Comparison of ENCODE assay signal across 30 cellular contexts in genomic region chr5:168727547-168728120, GRCh38.
"Had no signal": no experiment of that assay in that cellular context is flagged by ENCODE, and none has a peak within 500 bp of the region (broad histone marks: within the 10 kb centered on the region; RNA-seq: fewer than 3 reads in every experiment).

No MANE protein-coding gene starts in this region.

- H3K27me3 ChIP-seq: gastroesophageal sphincter, heart left ventricle, neutrophil, tibial nerve, upper lobe of left lung had no signal

- H3K27ac Mint-ChIP-seq: endodermal cell; memory B cell; mesothelial cell of epicardium; naive B cell; natural killer cell treated with Interleukin-12 subunit alpha and Interleukin-12 subunit beta and Interleukin-15 and Interleukin-18, amount 100 ng/mL, for 72 hours; stimulated activated memory B cell treated with anti-CD40 and anti-IgM and Interleukin-4, amounts not matched to agents 10 μg/mL and 1 μg/mL and 100 μg/mL, for 72 hours; stimulated activated naive CD8-positive, alpha-beta T cell treated with anti-CD3 and anti-CD28 coated beads, Interleukin-15, Interleukin-2, amounts not matched to agents 100 ng/mL and 50 ng/mL, for 24 hours had no signal

- H3K27ac ChIP-seq: dorsolateral prefrontal cortex, epithelial cell of prostate, gastroesophageal sphincter, heart left ventricle, neutrophil, prostate gland, skin epidermis, spleen, thoracic aorta, tibial nerve, upper lobe of left lung had no signal

- ATAC-seq: esophagus mucosa; gastroesophageal sphincter; left colon; left ventricle myocardium superior; mucosa of descending colon; natural killer cell treated with Interleukin-12 subunit alpha and Interleukin-12 subunit beta and Interleukin-15 and Interleukin-18, amount 100 ng/mL, for 72 hours; stimulated activated memory B cell treated with anti-CD40 and anti-IgM and Interleukin-4, amounts not matched to agents 10 μg/mL and 1 μg/mL and 100 μg/mL, for 72 hours had no signal

- H3K4me3 ChIP-seq: dorsolateral prefrontal cortex, gastroesophageal sphincter, heart left ventricle, lung, mucosa of descending colon, prostate gland, skin epidermis, spleen, thoracic aorta, tibial nerve, upper lobe of left lung had no signal

- H3K9me3 ChIP-seq: neutrophil, prostate gland had no signal

- DNase-seq: dorsolateral prefrontal cortex; effector CD8-positive, alpha-beta T cell; endodermal cell; foreskin fibroblast; heart left ventricle; hippocampal formation; kidney glomerular epithelial cell; left colon; left ventricle myocardium superior; mucosa of descending colon; naive B cell; right cardiac atrium; spleen; stimulated activated CD4-positive, alpha-beta T cell treated with anti-CD3 and anti-CD28 coated beads, Interleukin-4, amount 100 ng/mL, for 4 hours; upper lobe of left lung had no signal

- H3K4me3 Mint-ChIP-seq: endodermal cell; memory B cell; mesothelial cell of epicardium; natural killer cell treated with Interleukin-12 subunit alpha and Interleukin-12 subunit beta and Interleukin-15 and Interleukin-18, amount 100 ng/mL, for 72 hours; neural crest cell; stimulated activated memory B cell treated with anti-CD40 and anti-IgM and Interleukin-4, amounts not matched to agents 10 μg/mL and 1 μg/mL and 100 μg/mL, for 72 hours; stimulated activated naive CD8-positive, alpha-beta T cell treated with anti-CD3 and anti-CD28 coated beads, Interleukin-15, Interleukin-2, amounts not matched to agents 100 ng/mL and 50 ng/mL, for 24 hours had no signal

- H3K36me3 ChIP-seq: heart left ventricle, neutrophil, prostate gland, spleen, thoracic aorta, upper lobe of left lung had no signal

- H3K36me3 Mint-ChIP-seq: memory B cell; stimulated activated memory B cell treated with anti-CD40 and anti-IgM and Interleukin-4, amounts not matched to agents 10 μg/mL and 1 μg/mL and 100 μg/mL, for 72 hours had no signal

- H3K4me1 ChIP-seq: gastroesophageal sphincter, heart left ventricle, prostate gland, spleen, tibial nerve, upper lobe of left lung had no signal

- H3K4me1 Mint-ChIP-seq: endodermal cell; memory B cell; mesothelial cell of epicardium; naive B cell; neural crest cell; stimulated activated memory B cell treated with anti-CD40 and anti-IgM and Interleukin-4, amounts not matched to agents 10 μg/mL and 1 μg/mL and 100 μg/mL, for 72 hours had no signal
